Comparison of ENCODE assay signal across 8 cellular contexts in genomic region chr11:95150977-95151684, GRCh38.
DNase-seq lines count a peak whose midpoint lies in the region; ATAC-seq and TF ChIP-seq lines count a peak whose summit lies in the region.

No MANE protein-coding gene starts in this region.

- peaks cover 41% of the 10 kb centered on the region for H3K4me1 ChIP-seq in CD4-positive, CD25-positive, alpha-beta regulatory T cell (ENCODE audit: control insufficient read depth, insufficient read depth, low read length, poor library complexity, severe bottlenecking)
- peaks cover 45% of the 10 kb centered on the region for H3K4me1 ChIP-seq in mononuclear cell (ENCODE audit: insufficient read depth, low read length)

- peaks cover 16% of the 10 kb centered on the region for H3K27me3 Mint-ChIP-seq in CD4-positive, CD25-positive, alpha-beta regulatory T cell

- H3K4me3 Mint-ChIP-seq in CD4-positive, CD25-positive, alpha-beta regulatory T cell = peak overlapping the region; percentile 91 to 96 (median 94)

- peak overlapping the region; percentile 58 for H3K4me3 ChIP-seq in CD4-positive, CD25-positive, alpha-beta regulatory T cell (ENCODE audit: low read depth, low read length)
- H3K4me3 ChIP-seq in epithelial cell of esophagus (ENCODE audit: low read length) = peak overlapping the region; percentile 57
- peak overlapping the region; percentile 69 for H3K4me3 ChIP-seq in mononuclear cell (ENCODE audit: low read length)

- peak; percentile 65 for TF ChIP-seq CTCF in epithelial cell of esophagus (IDR thresholded peaks at IDR 0.05; ENCODE audit: insufficient read depth, low read depth, low read length, missing control alignments)

- DNase-seq in CD4-positive, CD25-positive, alpha-beta regulatory T cell = peak; percentile 86 to 96 (median 92)
- DNase-seq in NK-92 (lab: John Stamatoyannopoulos, UW; ENCODE audit: unreplicated experiment) (peak; percentile 42), activated T-cell treated with anti-CD3 and anti-CD28 coated beads for 1 hour (ENCODE audit: low read depth) (peak; percentile 84), epithelial cell of esophagus (ENCODE audit: low read depth) (peak; percentile 91)
- DNase-seq in stimulated activated CD8-positive, alpha-beta memory T cell treated with anti-CD3 and anti-CD28 coated beads, Interleukin-2, amount 100 ng/mL, for 48 hours (ENCODE audit: low read depth in 2 of 2) = peak; percentile 83 to 85

- H3K27ac Mint-ChIP-seq in CD4-positive, CD25-positive, alpha-beta regulatory T cell = peak overlapping the region; percentile 96 to 99 (median 98)

- peaks cover under 1% of the 10 kb centered on the region for H3K36me3 Mint-ChIP-seq in CD4-positive, CD25-positive, alpha-beta regulatory T cell

- H3K9me3 ChIP-seq in CD4-positive, CD25-positive, alpha-beta regulatory T cell (ENCODE audit: control insufficient read depth in 2 of 2, low read length in 2 of 2) = no peaks in the 10 kb centered on the region
- H3K9me3 ChIP-seq in mononuclear cell (ENCODE audit: low read depth, low read length) = no peaks in the 10 kb centered on the region

- H3K36me3 ChIP-seq in CD4-positive, CD25-positive, alpha-beta regulatory T cell (ENCODE audit: control insufficient read depth, insufficient read depth, low read length) = no peaks in the 10 kb centered on the region

- H3K27me3 ChIP-seq in CD4-positive, CD25-positive, alpha-beta regulatory T cell (ENCODE audit: control insufficient read depth, insufficient read depth, low read length) = no peaks in the 10 kb centered on the region
- no peaks in the 10 kb centered on the region for H3K27me3 ChIP-seq in mononuclear cell (ENCODE audit: insufficient read depth, low read length)

- peak overlapping the region; percentile 86 for H3K27ac ChIP-seq in CD4-positive, CD25-positive, alpha-beta regulatory T cell (ENCODE audit: insufficient read depth, low read length, poor library complexity, severe bottlenecking)

- H3K9me3 Mint-ChIP-seq in CD4-positive, CD25-positive, alpha-beta regulatory T cell = peaks cover 0 to 1% (median 0%) of the 10 kb centered on the region in 7 donors

- H3K4me1 Mint-ChIP-seq in CD4-positive, CD25-positive, alpha-beta regulatory T cell = peaks cover 22 to 45% (median 36%) of the 10 kb centered on the region in 4 donors

- peak; percentile 92 to 94 for ATAC-seq in CD4-positive, CD25-positive, alpha-beta regulatory T cell (ENCODE audit: low read depth in 2 of 2)
- ATAC-seq in GM19351 (IDR thresholded peaks at IDR 0.05; ENCODE audit: unreplicated experiment) (peak; percentile 81), HG03520 (IDR thresholded peaks at IDR 0.05; ENCODE audit: unreplicated experiment) (peak; percentile 84)

Comparison
In these comparisons a context has a peak if more than half of its experiments do, and no peak if none do; other contexts are left out.
1. Peak in every context shown above with its lines: DNase-seq, ATAC-seq, H3K4me3 ChIP-seq and H3K27ac ChIP-seq.
2. DNase-seq: peak in every context shown above with its lines; median percentile 92 in CD4-positive, CD25-positive, alpha-beta regulatory T cell; 91 in epithelial cell of esophagus; 84 in activated T-cell treated with anti-CD3 and anti-CD28 coated beads for 1 hour; 84 in stimulated activated CD8-positive, alpha-beta memory T cell treated with anti-CD3 and anti-CD28 coated beads, Interleukin-2, amount 100 ng/mL, for 48 hours; 42 in NK-92.